In the genomic region with DNA sequence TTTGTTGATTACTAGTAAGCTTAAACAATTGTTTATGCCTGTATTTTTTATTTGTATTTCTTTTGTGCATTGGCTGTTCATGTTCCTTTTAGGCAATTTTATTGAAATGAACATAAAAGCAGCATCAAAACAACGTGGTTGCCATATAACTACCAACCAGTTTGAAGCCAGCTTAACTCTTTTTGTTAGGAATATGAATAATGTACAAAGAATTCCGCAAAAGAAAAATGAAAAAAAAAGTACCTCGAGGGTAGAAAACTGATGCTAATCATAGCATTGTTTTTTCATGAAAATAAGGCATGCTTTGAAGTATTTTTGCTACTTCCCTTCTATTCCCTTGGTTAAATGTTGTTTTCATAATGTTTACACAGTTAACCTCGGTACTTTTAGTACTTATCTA, we compare ENCODE assay signal across 20 cellular contexts.
DNase-seq lines count a peak whose midpoint lies in the region; ATAC-seq and TF ChIP-seq lines count a peak whose summit lies in the region.
"Had no signal": no experiment of that assay in that cellular context is flagged by ENCODE, and none has a peak within 500 bp of the region (broad histone marks: within the 10 kb centered on the region; RNA-seq: fewer than 3 reads in every experiment).

No MANE protein-coding gene starts in this region.

- H4K20me1 ChIP-seq in osteoblast (ENCODE audit: insufficient read depth, low read length) = no peaks in the 10 kb centered on the region
- H4K20me1 ChIP-seq: BLaER1 had no signal

- H3K36me3 ChIP-seq in osteoblast (ENCODE audit: insufficient read depth, low read length) = no peaks in the 10 kb centered on the region
- H3K36me3 ChIP-seq: BLaER1 had no signal

- TF ChIP-seq CTCF in osteoblast (IDR thresholded peaks at IDR 0.05; ENCODE audit: extremely low read depth, low read depth, low read length) = no peak

- ATAC-seq in GM19023 (IDR thresholded peaks at IDR 0.05; ENCODE audit: unreplicated experiment) = no peak
- no peak for ATAC-seq in HG03135 (IDR thresholded peaks at IDR 0.05; ENCODE audit: unreplicated experiment)
- ATAC-seq: CD8-positive, alpha-beta T cell; Panc1; Right ventricle myocardium inferior had no signal

- H3K4me1 ChIP-seq in osteoblast (ENCODE audit: insufficient read depth, low read length) = no peaks in the 10 kb centered on the region
- H3K4me1 ChIP-seq: BLaER1 had no signal

- H3K27ac ChIP-seq in osteoblast (ENCODE audit: low read depth, low read length) = no peak overlapping the region
- H3K27ac ChIP-seq: BLaER1, HL-60, SK-N-MC had no signal

- H3K4me2 ChIP-seq in osteoblast (ENCODE audit: insufficient read depth, low read length) = peak overlapping the region; percentile 57
- H3K4me2 ChIP-seq: BLaER1 had no signal

- H2AFZ ChIP-seq in osteoblast (ENCODE audit: low read length) = peak overlapping the region; percentile 6

- no peaks in the 10 kb centered on the region for H3K9me3 ChIP-seq in osteoblast (ENCODE audit: low read depth, low read length)
- H3K9me3 ChIP-seq: BLaER1 had no signal

- DNase-seq in EL = peak; percentile 55
- DNase-seq in M059J (ENCODE audit: low read depth) = peak; percentile 61
- DNase-seq in fibroblast of gingiva (ENCODE audit: low read depth) = peak; percentile 52
- DNase-seq in osteoblast (ENCODE audit: insufficient read length, low spot score, missing footprints) = no peak
- no peak for DNase-seq in effector CD8-positive, alpha-beta T cell (lab: John Stamatoyannopoulos, UW)
- DNase-seq in OCI-M2 (lab: John Stamatoyannopoulos, UW; ENCODE audit: unreplicated experiment) = no peak
- DNase-seq: CD8-positive, alpha-beta T cell; DND-41; H9; NCI-H1105 treated with DMSO at 0.1 percent for 48 hours; NCI-H1694 treated with DMSO at 0.1 percent for 48 hours; NCI-H446; T-helper 1 cell had no signal

- no peaks in the 10 kb centered on the region for H3K79me2 ChIP-seq in osteoblast (ENCODE audit: insufficient read depth, low read length)

- no peaks in the 10 kb centered on the region for H3K27me3 ChIP-seq in osteoblast (ENCODE audit: insufficient read depth, low read length)
- H3K27me3 ChIP-seq: BLaER1 had no signal

- H3K4me3 ChIP-seq in osteoblast (ENCODE audit: insufficient read depth, low read length) = no peak overlapping the region
- H3K4me3 ChIP-seq: BLaER1, SK-N-MC had no signal

Comparison
In these comparisons a context has a peak if more than half of its experiments do, and no peak if none do; other contexts are left out.
1. DNase-seq: peak in EL (single experiment), M059J (single experiment) and fibroblast of gingiva (single experiment); none in osteoblast (single experiment), effector CD8-positive, alpha-beta T cell (single experiment) and OCI-M2 (single experiment).